Comparison of ENCODE assay signal across 9 cellular contexts in the genomic region with DNA sequence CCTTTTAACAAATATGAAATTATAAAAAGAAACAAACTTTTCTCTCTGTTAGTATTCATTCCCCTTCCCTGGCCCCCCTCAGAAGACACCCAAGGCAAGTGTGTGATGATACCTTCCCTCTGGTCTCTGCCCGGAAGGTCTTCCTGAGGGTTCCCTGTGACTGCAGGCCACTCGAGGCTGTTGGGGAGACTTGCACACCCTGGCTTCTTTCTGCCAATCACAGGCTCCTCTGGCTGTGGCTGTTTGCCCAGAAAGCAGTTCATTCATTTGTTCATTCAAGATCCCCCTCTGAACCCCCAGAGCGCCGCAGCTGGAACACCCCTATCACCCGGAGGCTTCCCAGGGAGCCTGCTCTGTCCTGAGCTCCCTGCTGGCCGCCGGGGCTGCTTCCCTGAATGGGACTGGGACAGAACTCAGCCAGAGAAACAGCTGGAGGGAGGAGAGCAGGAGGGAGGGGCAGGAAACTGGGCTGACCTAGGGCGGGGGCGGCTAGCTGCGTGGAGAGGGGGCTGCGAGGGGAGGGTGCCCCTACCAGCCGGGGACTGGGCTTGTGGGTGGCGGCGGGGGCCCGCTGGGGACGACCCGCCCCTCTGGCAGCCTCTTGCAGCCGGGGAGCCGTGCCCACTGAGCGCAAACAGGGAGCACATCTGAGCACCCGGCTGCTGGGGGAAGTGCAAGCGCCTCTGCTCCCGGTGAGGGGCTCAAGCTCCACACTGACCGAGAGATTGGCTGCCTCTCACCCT. TPM values are rescaled to one million over a fixed set of nuclear protein-coding genes. Genes with fewer than 3 reads are reported as not detected.
DNase-seq lines count a peak whose midpoint lies in the region; ATAC-seq and TF ChIP-seq lines count a peak whose summit lies in the region.
"Had no signal": no experiment of that assay in that cellular context is flagged by ENCODE, and none has a peak within 500 bp of the region (broad histone marks: within the 10 kb centered on the region; RNA-seq: fewer than 3 reads in every experiment).

A gene with protein sequence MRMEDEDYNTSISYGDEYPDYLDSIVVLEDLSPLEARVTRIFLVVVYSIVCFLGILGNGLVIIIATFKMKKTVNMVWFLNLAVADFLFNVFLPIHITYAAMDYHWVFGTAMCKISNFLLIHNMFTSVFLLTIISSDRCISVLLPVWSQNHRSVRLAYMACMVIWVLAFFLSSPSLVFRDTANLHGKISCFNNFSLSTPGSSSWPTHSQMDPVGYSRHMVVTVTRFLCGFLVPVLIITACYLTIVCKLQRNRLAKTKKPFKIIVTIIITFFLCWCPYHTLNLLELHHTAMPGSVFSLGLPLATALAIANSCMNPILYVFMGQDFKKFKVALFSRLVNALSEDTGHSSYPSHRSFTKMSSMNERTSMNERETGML (minus strand): TSS at position 397 of the 743 bp plus-strand sequence. CDS start 45,720 bp downstream, outside the sequence.

- H3K27me3 ChIP-seq in dorsolateral prefrontal cortex (peaks cover 0 to 16% (median 0%) of the 10 kb centered on the region in 45 donors), lower lobe of right lung (ENCODE audit: low read depth) (no peaks in the 10 kb centered on the region), stomach (peaks cover 0 to 29% (median 7%) of the 10 kb centered on the region in 3 donors), MM.1S (replicated peaks; ENCODE audit: insufficient read depth, low read length) (peaks cover 22% of the 10 kb centered on the region; the same call in 1 of the 2 replicates)

- H3K79me2 ChIP-seq in MM.1S (ENCODE audit: low read length), result no peaks in the 10 kb centered on the region

- H3K9me3 ChIP-seq in lower lobe of right lung, result no peaks in the 10 kb centered on the region
- H3K9me3 ChIP-seq in stomach, result no peaks in the 10 kb centered on the region
- H3K9me3 ChIP-seq in MM.1S (replicated peaks; ENCODE audit: insufficient read depth, low read length), result no peaks in the 10 kb centered on the region

- no peak within 1 kb of the TSS for H3K4me2 ChIP-seq in MM.1S (ENCODE audit: low read depth, low read length)

- peaks cover 13% of the 10 kb centered on the region for H3F3A ChIP-seq in MM.1S (ENCODE audit: insufficient read depth, low read length)

- no peak within 1 kb of the TSS for H3K9ac ChIP-seq in MM.1S (ENCODE audit: low read length)

- H3K36me3 ChIP-seq in lower lobe of right lung (no peaks in the 10 kb centered on the region), stomach (no peaks in the 10 kb centered on the region), MM.1S (replicated peaks; ENCODE audit: insufficient read depth, low read length) (no peaks in the 10 kb centered on the region)

- H3K4me3 ChIP-seq in HFF-Myc (replicated peaks; ENCODE audit: low read depth, low read length), result 0 out of 2 replicates have a peak within 1 kb of the TSS, but pooled peaks have one; percentile 1
- peak within 1 kb of the TSS in 52 of 59 donors; percentile 1 to 57 (median 34) for H3K4me3 ChIP-seq in dorsolateral prefrontal cortex
- H3K4me3 ChIP-seq in lower lobe of right lung, result peak within 1 kb of the TSS; percentile 57
- H3K4me3 ChIP-seq in stomach, result peak within 1 kb of the TSS; percentile 16 to 34 (median 26)
- H3K4me3 ChIP-seq in MM.1S (ENCODE audit: low read length), result no peak within 1 kb of the TSS

- ATAC-seq in lower lobe of right lung (peak; percentile 55 to 66), HG02981 (IDR thresholded peaks at IDR 0.05; ENCODE audit: unreplicated experiment) (no peak)

- H3K27ac ChIP-seq in dorsolateral prefrontal cortex (peak within 1 kb of the TSS in 41 of 59 donors; percentile 0 to 80 (median 39)), lower lobe of right lung (peak within 1 kb of the TSS; percentile 72), stomach (peak within 1 kb of the TSS in 4 of 5 donors; percentile 31 to 56 (median 46)), MM.1S (ENCODE audit: low read length) (no peak within 1 kb of the TSS)

- H3K9me2 ChIP-seq in MM.1S (replicated peaks; ENCODE audit: insufficient read depth, low read length), result no peaks in the 10 kb centered on the region

- 2 to 7% (median 6%) methylated on average over 18 to 24 of the region's 24 CpGs for WGBS in stomach, 5 donors

- TF ChIP-seq EP300 in stomach (IDR thresholded peaks at IDR 0.05), result no peak

- no peak for TF ChIP-seq CTCF in HFF-Myc (IDR thresholded peaks at IDR 0.05; ENCODE audit: low read depth, low read length, missing control alignments)
- no peak for TF ChIP-seq CTCF in dorsolateral prefrontal cortex (IDR thresholded peaks at IDR 0.05 in 54 of 56, conservative IDR thresholded peaks at IDR 0.05 in 2 of 56; ENCODE audit: low read depth in 1 of 56, partially characterized antibody in 56 of 56)
- TF ChIP-seq CTCF in lower lobe of right lung (IDR thresholded peaks at IDR 0.05), result no peak
- TF ChIP-seq CTCF in stomach (IDR thresholded peaks at IDR 0.05), result no peak
- TF ChIP-seq CTCF in MM.1S (IDR thresholded peaks at IDR 0.05; ENCODE audit: low read length), result no peak

- TF ChIP-seq POLR2A in stomach (IDR thresholded peaks at IDR 0.05), result no peak

- H2AFZ ChIP-seq in MM.1S (ENCODE audit: low read length), result no peak within 1 kb of the TSS

- H3K4me1 ChIP-seq in lower lobe of right lung (peaks cover 32% of the 10 kb centered on the region), stomach (peaks cover 0 to 8% (median 4%) of the 10 kb centered on the region in 4 donors), MM.1S (ENCODE audit: low read length) (peaks cover 23% of the 10 kb centered on the region)

- H4K20me1 ChIP-seq in MM.1S (ENCODE audit: insufficient read depth, low read length), result no peaks in the 10 kb centered on the region

- intact Hi-C loops in dorsolateral prefrontal cortex (cut with DNase I), result no loop called here
- intact Hi-C loops in lower lobe of right lung (cut with DNase I), result no loop called here
- intact Hi-C loops in stomach (cut with DNase I; ENCODE audit: low total_unique reads), result no loop called here

- DNase-seq in HFF-Myc (ENCODE audit: extremely low read depth, low read depth), result no peak
- DNase-seq in dorsolateral prefrontal cortex, result peak in 1 of 10 donors; percentile 57
- peak; percentile 57 for DNase-seq in lower lobe of right lung
- DNase-seq in stomach, result no peak
- DNase-seq in epidermal melanocyte (ENCODE audit: insufficient read length, low spot score), result no peak
- no peak for DNase-seq in MM.1S
- no peak for DNase-seq in kidney tubule cell (ENCODE audit: low spot score)

RNA-seq across cellular contexts. Expression of the gene that starts here (rescaled TPM):
- total RNA-seq in dorsolateral prefrontal cortex (10 to 100 TPM in 1 of 120 experiments, 1 to 10 TPM in 119; 1.3 to 10.8 (median 3.7) TPM), lower lobe of right lung (25.6 TPM), stomach (10 to 100 TPM in 1 of 5 donors, 1 to 10 TPM in 3, under 1 TPM in 1; 0.45 to 46.1 (median 6.4) TPM)
- 1 to 10 TPM in 2 of 3 donors, under 1 TPM in 1; 0.73 to 2.6 (median 1.2) TPM for polyA plus RNA-seq in stomach
- total RNA-seq: OCI-LY7 had no signal
